ENCODE assay signal across 12 cellular contexts in the genomic region with DNA sequence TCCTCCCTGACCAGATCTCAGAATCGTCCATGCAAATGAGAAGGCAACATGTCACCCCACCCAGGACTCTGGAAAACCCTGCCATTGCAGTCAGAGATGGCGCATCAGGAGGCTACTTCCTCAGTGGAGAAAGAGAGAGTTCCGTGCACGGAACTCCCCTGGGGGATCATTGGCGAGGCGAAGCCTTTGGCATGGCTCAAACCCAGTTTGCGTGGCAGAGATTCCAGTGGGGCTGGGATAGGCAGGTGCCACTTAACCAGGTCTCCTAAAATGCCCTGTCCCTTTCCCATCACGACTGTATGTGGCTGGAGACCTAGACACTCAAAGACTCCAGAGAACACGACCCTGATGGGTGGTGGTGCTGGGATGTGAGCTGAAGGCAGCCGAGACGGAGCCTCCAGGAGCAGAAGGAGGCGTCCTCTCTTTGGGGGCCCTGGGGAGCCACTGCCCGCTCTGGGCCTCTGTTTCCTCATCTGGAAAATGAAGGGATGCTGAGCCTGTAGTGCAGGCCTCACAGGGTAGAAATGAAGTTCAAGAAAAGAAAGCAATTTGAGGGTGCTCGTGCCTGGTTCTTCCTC. TPM values are rescaled to one million over a fixed set of nuclear protein-coding genes. Genes with fewer than 3 reads are reported as not detected.
A peak's percentile ranks its signal among the peaks of the same experiment; 100 is the strongest.
DNase-seq lines count a peak whose midpoint lies in the region; ATAC-seq, FAIRE-seq and TF ChIP-seq lines count a peak whose summit lies in the region.
"Had no signal": no experiment of that assay in that cellular context is flagged by ENCODE, and none has a peak within 500 bp of the region (broad histone marks: within the 10 kb centered on the region; RNA-seq: fewer than 3 reads in every experiment).

No MANE protein-coding gene starts in this region.

- H3K36me3 Mint-ChIP-seq in CD14-positive monocyte = peaks cover 65 to 75% of the 10 kb centered on the region in 2 donors
- peaks cover 43% of the 10 kb centered on the region for H3K36me3 Mint-ChIP-seq in activated T-helper 1 cell treated with anti-CD3 and anti-CD28 coated beads, Interleukin-12 subunit alpha, Interleukin-12 subunit beta, Interleukin-2, Interleukin-4 antibody, amounts not matched to agents 30 ng/mL and 10 ng/mL and 1 ng/mL, durations not matched to agents 14 hours and 24 hours and 36 hours (ENCODE audit: low read depth)

- peaks cover 41% of the 10 kb centered on the region for H3K4me1 Mint-ChIP-seq in CD14-positive monocyte
- peaks cover 38% of the 10 kb centered on the region for H3K4me1 Mint-ChIP-seq in activated T-helper 1 cell treated with anti-CD3 and anti-CD28 coated beads, Interleukin-12 subunit alpha, Interleukin-12 subunit beta, Interleukin-2, Interleukin-4 antibody, amounts not matched to agents 30 ng/mL and 10 ng/mL and 1 ng/mL, durations not matched to agents 14 hours and 24 hours and 36 hours (ENCODE audit: low read depth)

- no peak for FAIRE-seq in urothelium cell line (lab: Jason Lieb, UNC)

- H3K4me3 Mint-ChIP-seq in CD14-positive monocyte = peak overlapping the region; percentile 71 to 87
- H3K4me3 Mint-ChIP-seq in activated T-helper 1 cell treated with anti-CD3 and anti-CD28 coated beads, Interleukin-12 subunit alpha, Interleukin-12 subunit beta, Interleukin-2, Interleukin-4 antibody, amounts not matched to agents 30 ng/mL and 10 ng/mL and 1 ng/mL, durations not matched to agents 14 hours and 24 hours and 36 hours = peak overlapping the region; percentile 97
- H3K4me3 Mint-ChIP-seq: nephron had no signal

- H3K27me3 Mint-ChIP-seq in CD14-positive monocyte (ENCODE audit: low read depth in 3 of 3) = no peaks in the 10 kb centered on the region
- no peaks in the 10 kb centered on the region for H3K27me3 Mint-ChIP-seq in activated T-helper 1 cell treated with anti-CD3 and anti-CD28 coated beads, Interleukin-12 subunit alpha, Interleukin-12 subunit beta, Interleukin-2, Interleukin-4 antibody, amounts not matched to agents 30 ng/mL and 10 ng/mL and 1 ng/mL, durations not matched to agents 14 hours and 24 hours and 36 hours (ENCODE audit: insufficient read depth)

- H3K4me1 ChIP-seq in muscle layer of duodenum (ENCODE audit: control insufficient read depth in 1 of 2, insufficient read depth in 2 of 2, low read length in 2 of 2) = no peaks in the 10 kb centered on the region
- H3K4me1 ChIP-seq: HAP-1 had no signal

- no peak overlapping the region for H3K4me3 ChIP-seq in muscle layer of duodenum (ENCODE audit: low read depth in 1 of 2, low read length in 2 of 2)
- H3K4me3 ChIP-seq: HAP-1 had no signal

- TF ChIP-seq CTCF in CD14-positive monocyte (IDR thresholded peaks at IDR 0.05) = no peak

- H3K27ac ChIP-seq in muscle layer of duodenum (ENCODE audit: low read length) = peak overlapping the region; percentile 1

- H3K27me3 ChIP-seq in muscle layer of duodenum (ENCODE audit: low read depth, low read length) = no peaks in the 10 kb centered on the region

- no peaks in the 10 kb centered on the region for H3K9me3 Mint-ChIP-seq in CD14-positive monocyte
- H3K9me3 Mint-ChIP-seq in activated T-helper 1 cell treated with anti-CD3 and anti-CD28 coated beads, Interleukin-12 subunit alpha, Interleukin-12 subunit beta, Interleukin-2, Interleukin-4 antibody, amounts not matched to agents 30 ng/mL and 10 ng/mL and 1 ng/mL, durations not matched to agents 14 hours and 24 hours and 36 hours = no peaks in the 10 kb centered on the region
- H3K9me3 Mint-ChIP-seq: nephron had no signal

- peak overlapping the region; percentile 93 to 98 (median 97) for H3K27ac Mint-ChIP-seq in CD14-positive monocyte
- peak overlapping the region; percentile 100 for H3K27ac Mint-ChIP-seq in activated T-helper 1 cell treated with anti-CD3 and anti-CD28 coated beads, Interleukin-12 subunit alpha, Interleukin-12 subunit beta, Interleukin-2, Interleukin-4 antibody, amounts not matched to agents 30 ng/mL and 10 ng/mL and 1 ng/mL, durations not matched to agents 14 hours and 24 hours and 36 hours
- H3K27ac Mint-ChIP-seq: nephron had no signal

- intact Hi-C loops in CD14-positive monocyte (cut with micrococcal nuclease) = no loop called here
- intact Hi-C loops in activated T-helper 1 cell treated with anti-CD3 and anti-CD28 coated beads, Interleukin-12 subunit alpha, Interleukin-12 subunit beta, Interleukin-2, Interleukin-4 antibody, amounts not matched to agents 30 ng/mL and 10 ng/mL and 1 ng/mL, durations not matched to agents 14 hours and 24 hours and 36 hours (cut with micrococcal nuclease) = loop anchor here (1.0 to 2.0 kb wide), 3 partner anchors 9 to 143 kb away; partner anchors contain the start of gene DERL3

- DNase-seq in CD14-positive monocyte (ENCODE audit: low spot score) (no peak), SHP77 (lab: John Stamatoyannopoulos, UW) (no peak), NCI-H1105 treated with DMSO at 0.1 percent for 48 hours (lab: John Stamatoyannopoulos, UW) (no peak), urothelium cell line (ENCODE audit: low spot score) (no peak)
- DNase-seq in activated T-helper 1 cell treated with anti-CD3 and anti-CD28 coated beads, Interleukin-12 subunit alpha, Interleukin-12 subunit beta, Interleukin-2, Interleukin-4 antibody, amounts not matched to agents 30 ng/mL and 10 ng/mL and 1 ng/mL, durations not matched to agents 14 hours and 24 hours and 36 hours (ENCODE audit: low spot score) = no peak
- DNase-seq: NCI-H2081 had no signal

- H3K9me3 ChIP-seq in muscle layer of duodenum (ENCODE audit: control insufficient read depth in 1 of 2, low read length in 2 of 2) = no peaks in the 10 kb centered on the region

- H3K36me3 ChIP-seq in muscle layer of duodenum (ENCODE audit: control insufficient read depth in 1 of 2, insufficient read depth in 2 of 2, low read length in 2 of 2) = peaks cover 36 to 62% of the 10 kb centered on the region in 2 donors

- peak; percentile 5 for ATAC-seq in GM19395 (IDR thresholded peaks at IDR 0.05; ENCODE audit: unreplicated experiment)
- ATAC-seq in GM19452 (IDR thresholded peaks at IDR 0.05; ENCODE audit: unreplicated experiment) = no peak

RNA-seq across cellular contexts. Expression of gene RGL4, which starts 5.0 kb away (rescaled TPM):
- 1 to 10 TPM; 2.3 to 2.4 TPM for polyA plus RNA-seq in CD14-positive monocyte
- total RNA-seq in activated T-helper 1 cell treated with anti-CD3 and anti-CD28 coated beads, Interleukin-12 subunit alpha, Interleukin-12 subunit beta, Interleukin-2, Interleukin-4 antibody, amounts not matched to agents 30 ng/mL and 10 ng/mL and 1 ng/mL, durations not matched to agents 14 hours and 24 hours and 36 hours = 9.3 and 11.7 TPM in 2 replicates

RNA-seq across cellular contexts. Expression of gene ZNF70, which starts 55.1 kb away (rescaled TPM):
- under 1 TPM; 0.04 to 0.09 TPM for polyA plus RNA-seq in CD14-positive monocyte
- total RNA-seq in activated T-helper 1 cell treated with anti-CD3 and anti-CD28 coated beads, Interleukin-12 subunit alpha, Interleukin-12 subunit beta, Interleukin-2, Interleukin-4 antibody, amounts not matched to agents 30 ng/mL and 10 ng/mL and 1 ng/mL, durations not matched to agents 14 hours and 24 hours and 36 hours = 2.1 and 2.2 TPM in 2 replicates

RNA-seq across cellular contexts. Expression of gene VPREB3, which starts 58.4 kb away (rescaled TPM):
- polyA plus RNA-seq in CD14-positive monocyte = 1 to 10 TPM; 1.0 TPM
- not detected in 2 replicates for total RNA-seq in activated T-helper 1 cell treated with anti-CD3 and anti-CD28 coated beads, Interleukin-12 subunit alpha, Interleukin-12 subunit beta, Interleukin-2, Interleukin-4 antibody, amounts not matched to agents 30 ng/mL and 10 ng/mL and 1 ng/mL, durations not matched to agents 14 hours and 24 hours and 36 hours
- total RNA-seq: skeletal muscle tissue had no signal
